In the genomic region with DNA sequence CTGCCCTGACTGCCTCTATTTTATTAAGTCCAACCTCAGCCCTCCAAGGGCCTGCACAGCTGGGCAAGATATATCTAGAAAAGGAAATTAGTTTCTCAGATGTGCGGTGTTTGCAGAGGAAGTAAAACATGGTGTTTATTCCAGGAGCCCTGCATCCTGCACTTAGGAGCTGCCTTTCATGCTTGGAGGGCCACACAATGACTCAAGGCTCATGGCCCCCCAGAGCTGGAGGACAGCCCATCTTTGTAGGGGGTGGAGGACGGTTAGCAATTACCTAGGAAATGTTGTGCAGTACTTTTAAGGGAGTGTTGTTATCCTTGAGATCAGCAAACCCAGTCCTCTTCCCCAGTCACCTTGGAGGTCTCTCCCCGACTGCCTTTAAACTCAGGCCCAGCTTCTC, we compare ENCODE assay signal across 18 cellular contexts.
DNase-seq lines count a peak whose midpoint lies in the region; ATAC-seq, FAIRE-seq and TF ChIP-seq lines count a peak whose summit lies in the region.
"Had no signal": no experiment of that assay in that cellular context is flagged by ENCODE, and none has a peak within 500 bp of the region (broad histone marks: within the 10 kb centered on the region; RNA-seq: fewer than 3 reads in every experiment).

No MANE protein-coding gene starts in this region.

- peaks cover 11 to 17% (median 15%) of the 10 kb centered on the region in 10 experiments for H3K4me1 ChIP-seq in BLaER1 treated with 17β-estradiol and CSF1 and Interleukin-3, amounts not matched to agents 10 nM and 100 nM

- TF ChIP-seq POLR2A in GM12891 (IDR thresholded peaks at IDR 0.05; ENCODE audit: low read depth, low read length): no peak

- in situ Hi-C loops in KBM-7 (cut with MboI; ENCODE audit: low pct_unique_long_range_greater_than_20kb, low sequenced_read_pairs) (no loop called here), astrocyte of the spinal cord (cut with HindIII; ENCODE audit: low sequenced_read_pairs) (no loop called here)

- no peak for ATAC-seq in GM19395 (IDR thresholded peaks at IDR 0.05; ENCODE audit: unreplicated experiment)
- no peak for ATAC-seq in HG02678 (IDR thresholded peaks at IDR 0.05; ENCODE audit: unreplicated experiment)
- ATAC-seq: GM23338 had no signal

- H3K9me3 ChIP-seq in BLaER1 treated with 17β-estradiol and CSF1 and Interleukin-3, amounts not matched to agents 10 nM and 100 nM (replicated peaks in 1 of 11): no peaks in the 10 kb centered on the region

- DNase-seq in KBM-7 (peak; percentile 60), astrocyte of the spinal cord (ENCODE audit: low read depth, low spot score) (peak; percentile 22), kidney tubule cell (ENCODE audit: low spot score) (peak; percentile 76), GM12891 (ENCODE audit: insufficient read length, low spot score) (no peak)
- DNase-seq: AML-193; CD4-positive, alpha-beta T cell; MG63; NCI-H1092; NCI-H1694 treated with DMSO at 0.1 percent for 48 hours; NCI-H2107; NCI-H2227 treated with DMSO at 0.1 percent for 48 hours; NCI-H524; RPMI8226 had no signal

- no peaks in the 10 kb centered on the region for H3K27me3 ChIP-seq in BLaER1 treated with 17β-estradiol and CSF1 and Interleukin-3, amounts not matched to agents 10 nM and 100 nM
- H3K27me3 ChIP-seq: MG63 had no signal

- FAIRE-seq in GM12891 (lab: Jason Lieb, UNC): no peak

- no peak overlapping the region for H3K9ac ChIP-seq in BLaER1 treated with 17β-estradiol and CSF1 and Interleukin-3, amounts not matched to agents 10 nM and 100 nM
- H3K9ac ChIP-seq: KMS-11 had no signal

- H3K4me3 ChIP-seq in BLaER1 treated with 17β-estradiol and CSF1 and Interleukin-3, amounts not matched to agents 10 nM and 100 nM: no peak overlapping the region
- H3K4me3 ChIP-seq in astrocyte of the spinal cord (ENCODE audit: low read depth, low read length): no peak overlapping the region
- H3K4me3 ChIP-seq: GM23338, MG63 had no signal

- peak overlapping the region in 5 of 11 experiments; percentile 2 to 44 (median 26); a peak in 6 of 22 replicates for H3K27ac ChIP-seq in BLaER1 treated with 17β-estradiol and CSF1 and Interleukin-3, amounts not matched to agents 10 nM and 100 nM
- H3K27ac ChIP-seq: KMS-11 had no signal

- TF ChIP-seq CTCF in astrocyte of the spinal cord (IDR thresholded peaks at IDR 0.05; ENCODE audit: low read depth, low read length): no peak

- no peaks in the 10 kb centered on the region for H3K36me3 ChIP-seq in BLaER1 treated with 17β-estradiol and CSF1 and Interleukin-3, amounts not matched to agents 10 nM and 100 nM
- H3K36me3 ChIP-seq: MG63 had no signal

- peak overlapping the region; percentile 18 to 73 (median 60); a peak in 20 of 22 replicates for H3K4me2 ChIP-seq in BLaER1 treated with 17β-estradiol and CSF1 and Interleukin-3, amounts not matched to agents 10 nM and 100 nM
- H3K4me2 ChIP-seq: GM23338, KMS-11 had no signal

- H4K20me1 ChIP-seq in BLaER1 treated with 17β-estradiol and CSF1 and Interleukin-3, amounts not matched to agents 10 nM and 100 nM: no peaks in the 10 kb centered on the region

TF ChIP-seq in GM12891, 5 proteins besides CTCF, POLR2A, EP300 and RAD21:
- TF ChIP-seq SPI1 (IDR thresholded peaks at IDR 0.05; ENCODE audit: low read depth, low read length) (no peak), TAF1 (IDR thresholded peaks at IDR 0.05; ENCODE audit: low read depth, low read length) (no peak), POLR2AphosphoS5 (IDR thresholded peaks at IDR 0.05; ENCODE audit: low read depth, low read length) (no peak), PAX5 (IDR thresholded peaks at IDR 0.05; ENCODE audit: insufficient read depth, low read length, severe bottlenecking) (no peak), POU2F2 (IDR thresholded peaks at IDR 0.05; ENCODE audit: low read depth, low read length) (no peak)
